In genomic region chr1:29960906-29961675, GRCh38 we compare ENCODE assay signal across 13 cellular contexts.
"Had no signal": no experiment of that assay in that cellular context is flagged by ENCODE, and none has a peak within 500 bp of the region (broad histone marks: within the 10 kb centered on the region; RNA-seq: fewer than 3 reads in every experiment).

No MANE protein-coding gene starts in this region.

- H3K36me3 Mint-ChIP-seq: naive thymus-derived CD8-positive, alpha-beta T cell had no signal

- H3K27ac ChIP-seq: adrenal gland, heart right ventricle, lower lobe of right lung, ovary, testis had no signal

- H3K27me3 ChIP-seq: adrenal gland, ovary, testis had no signal

- DNase-seq: activated CD4-positive, alpha-beta T cell treated with anti-CD3 and anti-CD28 coated beads for 36 hours; activated CD8-positive, alpha-beta memory T cell treated with anti-CD3 and anti-CD28 coated beads for 24 hours; activated naive CD4-positive, alpha-beta T cell treated with anti-CD3 and anti-CD28 coated beads, Interleukin-2, amount 50 U/mL, for 16 hours; effector CD4-positive, alpha-beta T cell; heart right ventricle; lower lobe of right lung; naive thymus-derived CD8-positive, alpha-beta T cell; ovary; stimulated activated CD4-positive, alpha-beta T cell treated with anti-CD3 and anti-CD28 coated beads, Interleukin-2, amount 100 ng/mL, for 48 hours; stimulated activated naive CD8-positive, alpha-beta T cell treated with anti-CD3 and anti-CD28 coated beads, Interleukin-15, Interleukin-2, amounts not matched to agents 100 U/mL and 50 U/mL, for 24 hours; T1000; testis had no signal

- H3K9me3 Mint-ChIP-seq: naive thymus-derived CD8-positive, alpha-beta T cell had no signal

- ATAC-seq: activated CD4-positive, alpha-beta T cell treated with anti-CD3 and anti-CD28 coated beads for 36 hours; naive thymus-derived CD8-positive, alpha-beta T cell; stimulated activated naive CD8-positive, alpha-beta T cell treated with anti-CD3 and anti-CD28 coated beads, Interleukin-15, Interleukin-2, amounts not matched to agents 100 U/mL and 50 U/mL, for 24 hours had no signal

- H3K9me3 ChIP-seq: adrenal gland, heart right ventricle, lower lobe of right lung, ovary, testis had no signal

- H3K4me1 ChIP-seq: adrenal gland, lower lobe of right lung, testis had no signal

- H3K4me3 ChIP-seq: adrenal gland, heart right ventricle, lower lobe of right lung, ovary, testis had no signal

- H3K27ac Mint-ChIP-seq: activated CD4-positive, alpha-beta T cell treated with anti-CD3 and anti-CD28 coated beads for 36 hours; naive thymus-derived CD8-positive, alpha-beta T cell had no signal

- H3K4me3 Mint-ChIP-seq: activated CD4-positive, alpha-beta T cell treated with anti-CD3 and anti-CD28 coated beads for 36 hours; naive thymus-derived CD8-positive, alpha-beta T cell had no signal

- H3K36me3 ChIP-seq: adrenal gland, heart right ventricle, lower lobe of right lung, ovary had no signal

- H3K4me1 Mint-ChIP-seq: activated CD4-positive, alpha-beta T cell treated with anti-CD3 and anti-CD28 coated beads for 36 hours had no signal
